In genomic region chr15:89805241-89806216, GRCh38 we compare ENCODE assay signal across 20 cellular contexts. TPM values are rescaled to one million over a fixed set of nuclear protein-coding genes. Genes with fewer than 3 reads are reported as not detected.
"Had no signal": no experiment of that assay in that cellular context is flagged by ENCODE, and none has a peak within 500 bp of the region (broad histone marks: within the 10 kb centered on the region; RNA-seq: fewer than 3 reads in every experiment).

No MANE protein-coding gene starts in this region.

- H3K27me3 ChIP-seq: neural progenitor cell, transverse colon had no signal

- DNase-seq: activated CD4-positive, alpha-beta memory T cell treated with anti-CD3 and anti-CD28 coated beads, Interleukin-2, amount 10 ng/mL, durations not matched to agents 7 days and 5 days; activated CD4-positive, alpha-beta T cell treated with anti-CD3 and anti-CD28 coated beads for 36 hours; activated effector memory CD4-positive, alpha-beta T cell treated with Interleukin-2 at 50 U/mL for 16 hours; activated naive CD8-positive, alpha-beta T cell treated with anti-CD3 and anti-CD28 coated beads for 36 hours; activated T-cell treated with anti-CD3 and anti-CD28 coated beads, Interleukin-2, amount 50 U/mL, for 4 hours; amygdala; cerebellar nuclear complex; effector memory CD8-positive, alpha-beta T cell; left ventricle myocardium inferior; naive B cell; stimulated activated CD4-positive, alpha-beta T cell treated with anti-CD3 and anti-CD28 coated beads, Interleukin-15, amount 100 ng/mL, for 24 hours; stimulated activated CD4-positive, alpha-beta T cell treated with anti-CD3 and anti-CD28 coated beads, Interleukin-4, amount 100 ng/mL, for 24 hours; stimulated activated naive CD8-positive, alpha-beta T cell treated with anti-CD3 and anti-CD28 coated beads, Interleukin-15, Interleukin-2, amounts not matched to agents 100 U/mL and 50 U/mL, for 24 hours had no signal

- H3K4me2 ChIP-seq: neural progenitor cell had no signal

- ATAC-seq: activated CD4-positive, alpha-beta T cell treated with anti-CD3 and anti-CD28 coated beads for 36 hours; activated T-cell treated with anti-CD3 and anti-CD28 coated beads, Interleukin-2, amount 50 U/mL, for 4 hours; effector memory CD8-positive, alpha-beta T cell; gastroesophageal sphincter; stimulated activated naive CD8-positive, alpha-beta T cell treated with anti-CD3 and anti-CD28 coated beads, Interleukin-15, Interleukin-2, amounts not matched to agents 100 U/mL and 50 U/mL, for 24 hours had no signal

- H2AFZ ChIP-seq: neural progenitor cell had no signal

- H3K9ac ChIP-seq: neural progenitor cell had no signal

- H3K4me3 ChIP-seq: gastroesophageal sphincter, left ventricle myocardium inferior, neural progenitor cell had no signal

- FAIRE-seq: islet of Langerhans had no signal

- H3K9me3 ChIP-seq: gastroesophageal sphincter, left ventricle myocardium inferior, transverse colon had no signal

- H3K36me3 ChIP-seq: gastroesophageal sphincter, neural progenitor cell, transverse colon had no signal

- H3K27ac ChIP-seq: epithelial cell of prostate, gastroesophageal sphincter, left ventricle myocardium inferior, neural progenitor cell had no signal

RNA-seq across cellular contexts. Expression of gene MESP2, which starts 29.4 kb away (rescaled TPM):
- total RNA-seq: activated CD4-positive, alpha-beta memory T cell treated with anti-CD3 and anti-CD28 coated beads, Interleukin-2, amount 10 ng/mL, durations not matched to agents 7 days and 5 days; activated naive CD8-positive, alpha-beta T cell treated with anti-CD3 and anti-CD28 coated beads for 36 hours; activated T-cell treated with anti-CD3 and anti-CD28 coated beads, Interleukin-2, amount 50 U/mL, for 4 hours; gastroesophageal sphincter; renal cortical epithelial cell had no signal

RNA-seq across cellular contexts. Expression of gene MESP1, which starts 54.5 kb away (rescaled TPM):
- total RNA-seq: mesothelial cell of epicardium had no signal
